ENCODE assay signal across 1 cellular context in genomic region chr6:52610745-52611355, GRCh38.
A peak's percentile ranks its signal among the peaks of the same experiment; 100 is the strongest.
TF ChIP-seq lines count a peak whose summit lies in the region.

No MANE protein-coding gene starts in this region.

TF ChIP-seq in HCT116, 20 proteins besides CTCF, POLR2A, EP300 and RAD21 (continued from another document):
- TF ChIP-seq YY1 (IDR thresholded peaks at IDR 0.05; ENCODE audit: extremely low read depth, insufficient replicate concordance, low read depth, low read length) (no peak), ELF1 (IDR thresholded peaks at IDR 0.05; ENCODE audit: borderline replicate concordance, low read depth) (no peak), ZFX (IDR thresholded peaks at IDR 0.05) (no peak), ZBTB33 (IDR thresholded peaks at IDR 0.05; ENCODE audit: extremely low read depth, insufficient replicate concordance, low read length) (no peak), EGR1 (IDR thresholded peaks at IDR 0.05; ENCODE audit: low read depth) (no peak), SIN3A (IDR thresholded peaks at IDR 0.05; ENCODE audit: low read depth) (no peak), CEBPB (IDR thresholded peaks at IDR 0.05; ENCODE audit: low read depth) (peak; percentile 24; the same call in 1 of the 2 replicates), FOSL1 (IDR thresholded peaks at IDR 0.05; ENCODE audit: low read depth) (peak; percentile 40; the same call in 1 of the 2 replicates), ZNF274 (IDR thresholded peaks at IDR 0.05; ENCODE audit: low read depth, low read length) (no peak), SP1 (IDR thresholded peaks at IDR 0.05; ENCODE audit: low read depth) (no peak)
